ENCODE assay signal across 21 cellular contexts in the genomic region with DNA sequence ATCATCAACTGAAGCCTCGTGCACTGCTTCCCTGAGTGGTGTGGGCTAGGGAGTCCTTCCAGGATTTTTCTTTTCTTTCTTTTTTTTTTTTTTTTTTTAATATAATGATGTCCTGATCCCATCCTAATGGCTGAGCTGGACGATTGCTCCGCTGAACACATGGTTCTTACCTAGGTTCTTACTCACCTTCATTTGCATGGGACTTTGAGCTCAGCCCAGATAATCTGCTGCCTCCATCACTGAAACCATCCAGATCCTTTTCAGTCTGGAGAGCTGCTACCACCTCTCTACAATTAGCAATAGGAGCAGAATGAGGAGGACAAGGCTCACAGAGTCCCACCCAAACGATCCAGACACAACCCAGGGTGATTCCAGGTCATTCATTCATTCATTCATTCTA.
"Had no signal": no experiment of that assay in that cellular context is flagged by ENCODE, and none has a peak within 500 bp of the region (broad histone marks: within the 10 kb centered on the region; RNA-seq: fewer than 3 reads in every experiment).

No MANE protein-coding gene starts in this region.

- H3K9me3 ChIP-seq: heart left ventricle, left ventricle myocardium inferior, ovary, right atrium auricular region, sigmoid colon, vagina had no signal

- ATAC-seq: foreskin keratinocyte; heart left ventricle; naive thymus-derived CD8-positive, alpha-beta T cell had no signal

- H3K4me1 ChIP-seq: neural progenitor cell had no signal

- DNase-seq: cerebellar nuclear complex; effector CD4-positive, alpha-beta T cell; endodermal cell; erythroblast; foreskin keratinocyte; heart left ventricle; hypothalamus; kidney glomerular epithelial cell; left ventricle myocardium inferior; mesenchymal stem cell; naive thymus-derived CD8-positive, alpha-beta T cell; nucleus accumbens; ovary; sigmoid colon; stimulated activated CD4-positive, alpha-beta T cell treated with anti-CD3 and anti-CD28 coated beads, Interleukin-2, amount 100 ng/mL, for 48 hours; stimulated activated naive CD4-positive, alpha-beta T cell treated with Interleukin-2 at 50 U/mL for 16 hours had no signal

- H3K27me3 ChIP-seq: foreskin keratinocyte, heart left ventricle, neural progenitor cell, ovary, right atrium auricular region, sigmoid colon, vagina had no signal

- H3K4me3 ChIP-seq: heart left ventricle, left ventricle myocardium inferior, lung, neural progenitor cell, ovary, right atrium auricular region, sigmoid colon, skin epidermis, vagina had no signal

- H3K36me3 ChIP-seq: heart left ventricle, left ventricle myocardium inferior, neural progenitor cell, ovary, right atrium auricular region, sigmoid colon, vagina had no signal

- H3K27ac ChIP-seq: foreskin keratinocyte, heart left ventricle, left ventricle myocardium inferior, neural progenitor cell, ovary, right atrium auricular region, sigmoid colon, skin epidermis, vagina had no signal
